In the genomic region with DNA sequence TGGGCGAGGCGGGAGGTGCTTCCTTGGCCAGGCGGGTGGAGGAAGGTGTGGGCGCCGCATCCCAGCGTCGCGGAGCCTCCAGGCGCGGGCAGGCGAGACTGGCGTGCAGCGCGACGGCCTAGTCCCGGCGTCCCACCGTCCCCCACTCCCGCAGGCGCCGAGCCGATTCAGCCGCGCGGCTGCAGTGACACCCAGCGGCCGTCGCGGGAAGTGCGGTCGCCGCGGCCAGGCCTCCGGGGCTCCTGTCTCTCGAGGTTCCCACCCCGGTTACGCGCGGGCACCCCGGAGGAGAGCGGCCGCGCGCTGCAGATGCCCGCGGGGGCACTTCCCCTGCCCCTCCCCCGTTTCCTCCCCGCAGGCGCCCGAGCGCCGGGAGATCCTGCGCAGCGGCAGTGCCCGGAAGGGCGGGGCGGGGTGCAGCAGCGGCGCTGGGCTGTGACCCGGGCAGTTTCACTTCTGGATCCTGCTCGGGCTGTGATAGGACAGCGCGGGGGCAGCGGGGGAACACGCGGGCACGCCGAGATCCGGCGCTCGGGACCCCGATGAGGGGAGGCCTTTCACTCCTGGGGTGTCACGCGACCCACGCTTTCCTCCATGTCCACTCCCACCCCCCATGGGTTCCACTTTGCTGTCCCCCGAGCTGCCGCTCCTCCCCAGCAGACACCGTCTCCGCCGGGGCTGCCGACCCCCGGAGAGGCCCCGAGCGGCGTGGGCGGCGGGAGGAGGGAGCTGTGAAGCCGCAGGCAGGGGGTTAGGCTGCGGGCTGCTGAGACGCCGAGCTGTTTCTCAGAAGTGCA, we compare ENCODE assay signal across 8 cellular contexts. TPM values are rescaled to one million over a fixed set of nuclear protein-coding genes. Genes with fewer than 3 reads are reported as not detected.
DNase-seq lines count a peak whose midpoint lies in the region; ATAC-seq and TF ChIP-seq lines count a peak whose summit lies in the region.

No MANE protein-coding gene starts in this region.

- no peaks in the 10 kb centered on the region for H3K79me2 ChIP-seq in GM23338 (replicated peaks; ENCODE audit: insufficient read depth)

- peak overlapping the region; percentile 89 for H3K4me2 ChIP-seq in GM23338

- H3K27me3 Mint-ChIP-seq in GM23338 (ENCODE audit: insufficient read depth, low read depth, poor library complexity) (peaks cover 33% of the 10 kb centered on the region), neural crest cell (ENCODE audit: low read depth) (peaks cover 56% of the 10 kb centered on the region)

- H3K4me1 ChIP-seq in GM23338 (ENCODE audit: insufficient read depth) (peaks cover 20% of the 10 kb centered on the region; the same call in 1 of the 2 replicates), RWPE2 (ENCODE audit: insufficient read depth, poor library complexity, severe bottlenecking) (peaks cover 14% of the 10 kb centered on the region), stomach (peaks cover 6 to 36% (median 24%) of the 10 kb centered on the region in 4 donors)

- WGBS in stomach, 5 donors: 0 to 2% (median 0%) methylated on average over 15 to 91 of the region's 91 CpGs

- H3K36me3 ChIP-seq in GM23338 (ENCODE audit: insufficient read depth): no peaks in the 10 kb centered on the region
- no peaks in the 10 kb centered on the region for H3K36me3 ChIP-seq in RWPE2 (ENCODE audit: low read depth)
- H3K36me3 ChIP-seq in stomach: no peaks in the 10 kb centered on the region

- H3K27ac Mint-ChIP-seq in GM23338 (no peak overlapping the region), neural crest cell (ENCODE audit: unreplicated experiment) (no peak overlapping the region)

- peaks cover 14% of the 10 kb centered on the region for H3F3A ChIP-seq in GM23338 (replicated peaks; ENCODE audit: low read depth)

- TF ChIP-seq CTCF in GM23338 (conservative IDR thresholded peaks at IDR 0.05; ENCODE audit: low read depth in 2 of 2): peak; percentile 52 to 89
- peak; percentile 98 for TF ChIP-seq CTCF in RWPE2 (IDR thresholded peaks at IDR 0.05; ENCODE audit: poor library complexity, severe bottlenecking)
- peak; percentile 99 for TF ChIP-seq CTCF in neural crest cell (conservative IDR thresholded peaks at IDR 0.05)
- peak in 6 of 7 experiments; percentile 66 to 99 (median 96) for TF ChIP-seq CTCF in stomach (IDR thresholded peaks at IDR 0.05)

- H3K36me3 Mint-ChIP-seq in GM23338 (ENCODE audit: low read depth) (no peaks in the 10 kb centered on the region), neural crest cell (ENCODE audit: low read depth) (no peaks in the 10 kb centered on the region)

- peak in 1 of 4 donors; percentile 45 for TF ChIP-seq POLR2A in stomach (IDR thresholded peaks at IDR 0.05)

- TF ChIP-seq EP300 in stomach (IDR thresholded peaks at IDR 0.05): no peak

- H3K4me3 Mint-ChIP-seq in GM23338 (peak overlapping the region; percentile 50; the same call in 2 of the 3 replicates), neural crest cell (no peak overlapping the region)

- H3K4me3 ChIP-seq in GM23338 (peak overlapping the region; percentile 86), RWPE2 (ENCODE audit: severe bottlenecking) (peak overlapping the region; percentile 43), stomach (peak overlapping the region; percentile 64 to 72 (median 66))

- intact Hi-C loops in stomach (cut with DNase I; ENCODE audit: low total_unique reads): loop anchor here (5.0 kb wide), 1 partner anchor 127 kb away; a partner anchor contains a TSS

- H3K9me3 ChIP-seq in RWPE2 (ENCODE audit: severe bottlenecking) (no peaks in the 10 kb centered on the region), stomach (no peaks in the 10 kb centered on the region)

- DNase-seq in ELR (ENCODE audit: low read depth) (peak; percentile 92), GM23338 (ENCODE audit: low spot score) (peak; percentile 74), Kasumi-1 (lab: John Stamatoyannopoulos, UW) (peak; percentile 92), RWPE2 (ENCODE audit: low spot score) (peak; percentile 90), fibroblast of the conjunctiva (ENCODE audit: low read depth) (peak; percentile 75), neural crest cell (ENCODE audit: low read depth, low spot score) (peak; percentile 85), stomach (peak; percentile 96)
- peak; percentile 98 for DNase-seq in activated effector memory CD4-positive, alpha-beta T cell treated with Interleukin-2 at 50 U/mL for 16 hours

- H3K4me1 Mint-ChIP-seq in GM23338 (peaks cover 45% of the 10 kb centered on the region), neural crest cell (no peaks in the 10 kb centered on the region)

- H3K9me3 Mint-ChIP-seq in GM23338 (no peaks in the 10 kb centered on the region; the same call in 2 of the 3 replicates), neural crest cell (no peaks in the 10 kb centered on the region)

- H4K20me1 ChIP-seq in GM23338 (replicated peaks; ENCODE audit: insufficient read depth): no peaks in the 10 kb centered on the region

- H3K27ac ChIP-seq in GM23338 (ENCODE audit: low read depth) (no peak overlapping the region), RWPE2 (ENCODE audit: poor library complexity, severe bottlenecking) (peak overlapping the region; percentile 44), stomach (peak overlapping the region; percentile 91 to 96 (median 96))

- peaks cover 18% of the 10 kb centered on the region for H3K27me3 ChIP-seq in GM23338 (ENCODE audit: insufficient read depth)
- no peaks in the 10 kb centered on the region for H3K27me3 ChIP-seq in RWPE2 (ENCODE audit: insufficient read depth, poor library complexity, severe bottlenecking)
- H3K27me3 ChIP-seq in stomach: no peaks in the 10 kb centered on the region

- H2AFZ ChIP-seq in GM23338: peak overlapping the region; percentile 98

- ATAC-seq in GM23338 (peak; percentile 71), RWPE2 (ENCODE audit: low read depth) (peak; percentile 81)

- H3K9me2 ChIP-seq in GM23338 (ENCODE audit: insufficient read depth): no peaks in the 10 kb centered on the region

TF ChIP-seq in GM23338, 12 proteins besides CTCF, POLR2A, EP300 and RAD21:
- peak; percentile 40; the same call in 1 of the 2 replicates for TF ChIP-seq CREB1 (CRISPR knock-in tag; IDR thresholded peaks at IDR 0.05; ENCODE audit: low read depth)
- TF ChIP-seq, protein P1, sequence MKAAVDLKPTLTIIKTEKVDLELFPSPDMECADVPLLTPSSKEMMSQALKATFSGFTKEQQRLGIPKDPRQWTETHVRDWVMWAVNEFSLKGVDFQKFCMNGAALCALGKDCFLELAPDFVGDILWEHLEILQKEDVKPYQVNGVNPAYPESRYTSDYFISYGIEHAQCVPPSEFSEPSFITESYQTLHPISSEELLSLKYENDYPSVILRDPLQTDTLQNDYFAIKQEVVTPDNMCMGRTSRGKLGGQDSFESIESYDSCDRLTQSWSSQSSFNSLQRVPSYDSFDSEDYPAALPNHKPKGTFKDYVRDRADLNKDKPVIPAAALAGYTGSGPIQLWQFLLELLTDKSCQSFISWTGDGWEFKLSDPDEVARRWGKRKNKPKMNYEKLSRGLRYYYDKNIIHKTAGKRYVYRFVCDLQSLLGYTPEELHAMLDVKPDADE (IDR thresholded peaks at IDR 0.05): no peak
- no peak for TF ChIP-seq STAT1 (IDR thresholded peaks at IDR 0.05; ENCODE audit: unreplicated experiment)
- TF ChIP-seq JUNB (IDR thresholded peaks at IDR 0.05; ENCODE audit: unreplicated experiment): no peak
- TF ChIP-seq EZH2 (IDR thresholded peaks at IDR 0.05; ENCODE audit: low read depth, unreplicated experiment): no peak
- no peak for TF ChIP-seq NANOG (IDR thresholded peaks at IDR 0.05; ENCODE audit: borderline replicate concordance)
- no peak for TF ChIP-seq ZNF114 (CRISPR knock-in tag; IDR thresholded peaks at IDR 0.05)
- TF ChIP-seq EZH2phosphoT487 (IDR thresholded peaks at IDR 0.05; ENCODE audit: unreplicated experiment): no peak
- TF ChIP-seq ZNF331 (CRISPR knock-in tag; IDR thresholded peaks at IDR 0.05; ENCODE audit: low read depth): no peak

RNA-seq across cellular contexts. Expression of a gene that starts 16.6 kb away (rescaled TPM):
- 23.1 and 28.9 TPM in 2 replicates for total RNA-seq in GM23338 (2014; rRNA removed; shearing (Covaris generic))
- polyA plus RNA-seq in GM23338 (2016; fragmentation: Nextera tagmentation; extraction: Ambion mirVana) (12.8 and 13.1 TPM in 2 replicates), stomach (10 to 100 TPM in 2 of 3 donors, 1 to 10 TPM in 1; 9.5 to 34.7 (median 14.7) TPM)
- total RNA-seq in neural crest cell (not detected in 2 replicates), stomach (10 to 100 TPM in 3 of 5 donors, 1 to 10 TPM in 2; 2.3 to 43.9 (median 31.2) TPM)

RNA-seq across cellular contexts. Expression of a gene that starts 24.0 kb away (rescaled TPM):
- 24.3 and 37.1 TPM in 2 replicates for total RNA-seq in GM23338 (2014; rRNA removed; shearing (Covaris generic))
- polyA plus RNA-seq in GM23338 (2016; fragmentation: Nextera tagmentation; extraction: Ambion mirVana) (91.8 and 106 TPM in 2 replicates), stomach (100 to 1,000 TPM; 106 to 134 (median 132) TPM)
- total RNA-seq in neural crest cell (35.6 and 36.8 TPM in 2 replicates), stomach (100 to 1,000 TPM in 2 of 5 donors, 10 to 100 TPM in 2, 1 to 10 TPM in 1; 9.3 to 312 (median 25.9) TPM)

RNA-seq across cellular contexts. Expression of a gene that starts 54.5 kb away (rescaled TPM):
- 193 and 196 TPM in 2 replicates for total RNA-seq in GM23338 (2014; rRNA removed; shearing (Covaris generic))
- 44.9 and 46.2 TPM in 2 replicates for polyA plus RNA-seq in GM23338 (2016; fragmentation: Nextera tagmentation; extraction: Ambion mirVana)
- total RNA-seq in neural crest cell: 78.4 and 82.9 TPM in 2 replicates
- 100 to 1,000 TPM in 2 of 5 donors, 10 to 100 TPM in 3; 53.1 to 402 (median 81.7) TPM for total RNA-seq in stomach
- 10 to 100 TPM; 13.1 to 47.7 (median 25.3) TPM for polyA plus RNA-seq in stomach
